In the genomic region with DNA sequence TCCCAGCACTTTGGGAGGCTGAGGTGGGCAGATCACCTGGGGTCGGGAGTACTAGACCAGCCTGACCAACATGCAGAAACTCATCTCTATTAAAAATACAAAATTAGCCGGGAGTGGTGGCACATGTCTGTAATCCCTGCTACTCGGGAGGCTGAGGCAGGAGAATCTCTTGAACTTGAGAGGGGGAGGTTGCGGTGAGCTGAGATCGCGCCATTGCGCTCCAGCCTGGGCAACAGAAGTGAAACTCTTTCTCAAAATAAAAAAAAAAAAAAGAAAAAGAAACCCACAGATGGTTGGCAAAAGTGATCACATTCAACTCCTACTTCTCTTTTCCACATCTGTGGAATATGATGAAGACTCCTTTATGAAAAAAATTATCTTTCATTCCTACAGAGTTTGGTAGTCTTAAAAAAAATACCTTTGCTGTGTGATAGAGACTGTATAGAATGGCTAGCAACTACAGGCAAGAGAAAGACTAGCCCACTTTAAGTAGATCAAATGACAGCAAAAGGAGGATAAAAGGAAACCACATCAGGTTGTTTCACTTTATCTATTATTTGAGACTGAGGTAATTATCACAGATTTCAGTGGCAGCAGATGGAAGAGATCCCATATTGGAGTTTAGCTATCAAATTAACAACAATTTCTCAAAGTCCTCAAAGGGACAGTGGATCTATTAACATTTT, we compare ENCODE assay signal across 1 cellular context.
TF ChIP-seq lines count a peak whose summit lies in the region.

No MANE protein-coding gene starts in this region.

TF ChIP-seq in HepG2, 621 proteins besides CTCF, POLR2A, EP300 and RAD21 (continued from another document):
- TF ChIP-seq, protein P1, sequence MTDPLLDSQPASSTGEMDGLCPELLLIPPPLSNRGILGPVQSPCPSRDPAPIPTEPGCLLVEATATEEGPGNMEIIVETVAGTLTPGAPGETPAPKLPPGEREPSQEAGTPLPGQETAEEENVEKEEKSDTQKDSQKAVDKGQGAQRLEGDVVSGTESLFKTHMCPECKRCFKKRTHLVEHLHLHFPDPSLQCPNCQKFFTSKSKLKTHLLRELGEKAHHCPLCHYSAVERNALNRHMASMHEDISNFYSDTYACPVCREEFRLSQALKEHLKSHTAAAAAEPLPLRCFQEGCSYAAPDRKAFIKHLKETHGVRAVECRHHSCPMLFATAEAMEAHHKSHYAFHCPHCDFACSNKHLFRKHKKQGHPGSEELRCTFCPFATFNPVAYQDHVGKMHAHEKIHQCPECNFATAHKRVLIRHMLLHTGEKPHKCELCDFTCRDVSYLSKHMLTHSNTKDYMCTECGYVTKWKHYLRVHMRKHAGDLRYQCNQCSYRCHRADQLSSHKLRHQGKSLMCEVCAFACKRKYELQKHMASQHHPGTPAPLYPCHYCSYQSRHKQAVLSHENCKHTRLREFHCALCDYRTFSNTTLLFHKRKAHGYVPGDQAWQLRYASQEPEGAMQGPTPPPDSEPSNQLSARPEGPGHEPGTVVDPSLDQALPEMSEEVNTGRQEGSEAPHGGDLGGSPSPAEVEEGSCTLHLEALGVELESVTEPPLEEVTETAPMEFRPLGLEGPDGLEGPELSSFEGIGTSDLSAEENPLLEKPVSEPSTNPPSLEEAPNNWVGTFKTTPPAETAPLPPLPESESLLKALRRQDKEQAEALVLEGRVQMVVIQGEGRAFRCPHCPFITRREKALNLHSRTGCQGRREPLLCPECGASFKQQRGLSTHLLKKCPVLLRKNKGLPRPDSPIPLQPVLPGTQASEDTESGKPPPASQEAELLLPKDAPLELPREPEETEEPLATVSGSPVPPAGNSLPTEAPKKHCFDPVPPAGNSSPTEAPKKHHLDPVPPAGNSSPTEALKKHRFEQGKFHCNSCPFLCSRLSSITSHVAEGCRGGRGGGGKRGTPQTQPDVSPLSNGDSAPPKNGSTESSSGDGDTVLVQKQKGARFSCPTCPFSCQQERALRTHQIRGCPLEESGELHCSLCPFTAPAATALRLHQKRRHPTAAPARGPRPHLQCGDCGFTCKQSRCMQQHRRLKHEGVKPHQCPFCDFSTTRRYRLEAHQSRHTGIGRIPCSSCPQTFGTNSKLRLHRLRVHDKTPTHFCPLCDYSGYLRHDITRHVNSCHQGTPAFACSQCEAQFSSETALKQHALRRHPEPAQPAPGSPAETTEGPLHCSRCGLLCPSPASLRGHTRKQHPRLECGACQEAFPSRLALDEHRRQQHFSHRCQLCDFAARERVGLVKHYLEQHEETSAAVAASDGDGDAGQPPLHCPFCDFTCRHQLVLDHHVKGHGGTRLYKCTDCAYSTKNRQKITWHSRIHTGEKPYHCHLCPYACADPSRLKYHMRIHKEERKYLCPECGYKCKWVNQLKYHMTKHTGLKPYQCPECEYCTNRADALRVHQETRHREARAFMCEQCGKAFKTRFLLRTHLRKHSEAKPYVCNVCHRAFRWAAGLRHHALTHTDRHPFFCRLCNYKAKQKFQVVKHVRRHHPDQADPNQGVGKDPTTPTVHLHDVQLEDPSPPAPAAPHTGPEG (CRISPR knock-in tag; IDR thresholded peaks at IDR 0.05): no peak
- TF ChIP-seq TEAD3 (CRISPR knock-in tag; optimal IDR thresholded peaks at IDR 0.05; ENCODE audit: borderline replicate concordance): no peak
- TF ChIP-seq SP5 (CRISPR knock-in tag; IDR thresholded peaks at IDR 0.05; ENCODE audit: borderline replicate concordance, low read depth): no peak
- TF ChIP-seq, protein P2, sequence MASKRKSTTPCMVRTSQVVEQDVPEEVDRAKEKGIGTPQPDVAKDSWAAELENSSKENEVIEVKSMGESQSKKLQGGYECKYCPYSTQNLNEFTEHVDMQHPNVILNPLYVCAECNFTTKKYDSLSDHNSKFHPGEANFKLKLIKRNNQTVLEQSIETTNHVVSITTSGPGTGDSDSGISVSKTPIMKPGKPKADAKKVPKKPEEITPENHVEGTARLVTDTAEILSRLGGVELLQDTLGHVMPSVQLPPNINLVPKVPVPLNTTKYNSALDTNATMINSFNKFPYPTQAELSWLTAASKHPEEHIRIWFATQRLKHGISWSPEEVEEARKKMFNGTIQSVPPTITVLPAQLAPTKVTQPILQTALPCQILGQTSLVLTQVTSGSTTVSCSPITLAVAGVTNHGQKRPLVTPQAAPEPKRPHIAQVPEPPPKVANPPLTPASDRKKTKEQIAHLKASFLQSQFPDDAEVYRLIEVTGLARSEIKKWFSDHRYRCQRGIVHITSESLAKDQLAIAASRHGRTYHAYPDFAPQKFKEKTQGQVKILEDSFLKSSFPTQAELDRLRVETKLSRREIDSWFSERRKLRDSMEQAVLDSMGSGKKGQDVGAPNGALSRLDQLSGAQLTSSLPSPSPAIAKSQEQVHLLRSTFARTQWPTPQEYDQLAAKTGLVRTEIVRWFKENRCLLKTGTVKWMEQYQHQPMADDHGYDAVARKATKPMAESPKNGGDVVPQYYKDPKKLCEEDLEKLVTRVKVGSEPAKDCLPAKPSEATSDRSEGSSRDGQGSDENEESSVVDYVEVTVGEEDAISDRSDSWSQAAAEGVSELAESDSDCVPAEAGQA (IDR thresholded peaks at IDR 0.05; ENCODE audit: low read depth): no peak
- TF ChIP-seq, protein P2 (CRISPR knock-in tag; IDR thresholded peaks at IDR 0.05; ENCODE audit: borderline replicate concordance): no peak
- TF ChIP-seq NR2C2 (CRISPR knock-in tag; IDR thresholded peaks at IDR 0.05; ENCODE audit: borderline replicate concordance): no peak
- no peak for TF ChIP-seq CEBPB (IDR thresholded peaks at IDR 0.05; ENCODE audit: borderline replicate concordance, low read depth, low read length)
- TF ChIP-seq, protein P3, sequence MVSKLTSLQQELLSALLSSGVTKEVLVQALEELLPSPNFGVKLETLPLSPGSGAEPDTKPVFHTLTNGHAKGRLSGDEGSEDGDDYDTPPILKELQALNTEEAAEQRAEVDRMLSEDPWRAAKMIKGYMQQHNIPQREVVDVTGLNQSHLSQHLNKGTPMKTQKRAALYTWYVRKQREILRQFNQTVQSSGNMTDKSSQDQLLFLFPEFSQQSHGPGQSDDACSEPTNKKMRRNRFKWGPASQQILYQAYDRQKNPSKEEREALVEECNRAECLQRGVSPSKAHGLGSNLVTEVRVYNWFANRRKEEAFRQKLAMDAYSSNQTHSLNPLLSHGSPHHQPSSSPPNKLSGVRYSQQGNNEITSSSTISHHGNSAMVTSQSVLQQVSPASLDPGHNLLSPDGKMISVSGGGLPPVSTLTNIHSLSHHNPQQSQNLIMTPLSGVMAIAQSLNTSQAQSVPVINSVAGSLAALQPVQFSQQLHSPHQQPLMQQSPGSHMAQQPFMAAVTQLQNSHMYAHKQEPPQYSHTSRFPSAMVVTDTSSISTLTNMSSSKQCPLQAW (CRISPR knock-in tag; IDR thresholded peaks at IDR 0.05): no peak
TF ChIP-seq in HepG2: peak in this region for 0.
